ENCODE assay signal across 1 cellular context in genomic region chr9:128723866-128724743, GRCh38.
TF ChIP-seq lines count a peak whose summit lies in the region.

ZDHHC12 (minus strand) TSS chr9:128724127; CDS start chr9:128724093, 34 bp downstream.

TF ChIP-seq in HepG2, 621 proteins besides CTCF, POLR2A, EP300 and RAD21 (continued from another document and continues in another):
- TF ChIP-seq ATF2 (CRISPR knock-in tag; IDR thresholded peaks at IDR 0.05) (no peak), CBFB (CRISPR knock-in tag; IDR thresholded peaks at IDR 0.05) (no peak), ATM (IDR thresholded peaks at IDR 0.05; ENCODE audit: borderline replicate concordance) (no peak), RCOR2 (CRISPR knock-in tag; IDR thresholded peaks at IDR 0.05) (peak; percentile 99), ZEB1 (IDR thresholded peaks at IDR 0.05; ENCODE audit: insufficient replicate concordance, low read depth) (no peak), AGO2 (optimal IDR thresholded peaks at IDR 0.05; ENCODE audit: low read depth, low read length) (peak; percentile 21), ZNF33B (CRISPR knock-in tag; IDR thresholded peaks at IDR 0.05) (peak; percentile 33; the same call in 1 of the 2 replicates), PRDM15 (CRISPR knock-in tag; IDR thresholded peaks at IDR 0.05) (0 out of 2 replicates have a peak, but pooled peaks have one; percentile 42), HNF1A (IDR thresholded peaks at IDR 0.05; ENCODE audit: low read depth) (no peak), HNF1A (CRISPR knock-in tag; IDR thresholded peaks at IDR 0.05; ENCODE audit: borderline replicate concordance) (no peak), SALL1 (CRISPR knock-in tag; IDR thresholded peaks at IDR 0.05) (peak; percentile 33; the same call in 1 of the 2 replicates), KLF15 (CRISPR knock-in tag; IDR thresholded peaks at IDR 0.05; ENCODE audit: borderline replicate concordance) (0 out of 2 replicates have a peak, but pooled peaks have one; percentile 48), DRAP1 (CRISPR knock-in tag; IDR thresholded peaks at IDR 0.05) (peak; percentile 92), ARID4A (CRISPR knock-in tag; IDR thresholded peaks at IDR 0.05; ENCODE audit: borderline replicate concordance) (peak; percentile 88), MBNL3 (CRISPR knock-in tag; conservative IDR thresholded peaks at IDR 0.05) (no peak), ZNF256 (CRISPR knock-in tag; conservative IDR thresholded peaks at IDR 0.05) (0 out of 2 replicates have a peak, but pooled peaks have one; percentile 47), ZBTB40 (IDR thresholded peaks at IDR 0.05) (no peak), ZBTB40 (CRISPR knock-in tag; IDR thresholded peaks at IDR 0.05) (no peak), ZNF746 (CRISPR knock-in tag; IDR thresholded peaks at IDR 0.05) (peak; percentile 34; the same call in 1 of the 2 replicates), ZNF781 (CRISPR knock-in tag; IDR thresholded peaks at IDR 0.05; ENCODE audit: borderline replicate concordance, not compliant biosample characterization) (peak; percentile 41), SMARCE1 (IDR thresholded peaks at IDR 0.05; ENCODE audit: borderline replicate concordance) (no peak), TOE1 (CRISPR knock-in tag; IDR thresholded peaks at IDR 0.05) (no peak), SKI (IDR thresholded peaks at IDR 0.05; ENCODE audit: partially characterized antibody) (no peak), NKX3-1 (CRISPR knock-in tag; IDR thresholded peaks at IDR 0.05) (peak; percentile 57; the same call in 1 of the 2 replicates), YY1 (IDR thresholded peaks at IDR 0.05; ENCODE audit: insufficient read depth, insufficient replicate concordance, low read depth, low read length) (peak; percentile 89), ZNF644 (CRISPR knock-in tag; IDR thresholded peaks at IDR 0.05; ENCODE audit: low read depth) (no peak), ZNF850 (CRISPR knock-in tag; conservative IDR thresholded peaks at IDR 0.05) (no peak), ZSCAN30 (CRISPR knock-in tag; IDR thresholded peaks at IDR 0.05) (no peak), ZFP91 (CRISPR knock-in tag; IDR thresholded peaks at IDR 0.05; ENCODE audit: borderline replicate concordance) (peak; percentile 82), KAT8 (CRISPR knock-in tag; IDR thresholded peaks at IDR 0.05) (peak; percentile 90), RXRA (CRISPR knock-in tag; IDR thresholded peaks at IDR 0.05) (peak; percentile 7; the same call in 1 of the 2 replicates)
